In the genomic region with DNA sequence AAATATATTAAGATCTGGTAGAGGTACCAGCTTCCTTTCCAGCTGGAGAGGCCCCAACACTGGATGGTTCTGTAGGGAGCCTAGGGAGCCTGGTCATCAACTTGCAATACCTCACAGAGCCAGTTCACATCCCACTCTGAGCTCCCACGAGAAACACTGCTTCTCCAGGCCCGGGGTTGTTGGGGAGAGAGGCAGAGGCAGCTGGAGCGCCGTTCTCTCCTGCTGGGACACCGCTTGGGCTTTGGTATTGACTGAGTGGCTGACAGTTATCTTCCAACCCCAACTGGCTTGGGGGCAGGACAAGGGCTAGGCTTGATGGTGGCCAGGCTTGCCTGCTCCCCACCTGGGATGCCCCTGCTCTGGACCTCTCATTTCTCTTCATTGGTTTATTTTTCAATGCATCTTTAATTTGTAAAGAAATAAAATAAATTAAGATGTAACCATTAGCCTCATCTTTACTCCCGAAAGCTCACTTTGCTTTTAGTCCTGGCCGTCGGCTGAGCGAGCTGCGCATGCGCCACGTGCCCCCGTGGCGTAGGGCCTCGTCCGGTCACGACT, we compare ENCODE assay signal across 8 cellular contexts. TPM values are rescaled to one million over a fixed set of nuclear protein-coding genes. Genes with fewer than 3 reads are reported as not detected.
DNase-seq lines count a peak whose midpoint lies in the region; ATAC-seq and TF ChIP-seq lines count a peak whose summit lies in the region.

No MANE protein-coding gene starts in this region.

- H3K4me1 Mint-ChIP-seq in natural killer cell = peaks cover 41 to 56% of the 10 kb centered on the region in 2 donors

- ATAC-seq in GM21737 (IDR thresholded peaks at IDR 0.05; ENCODE audit: unreplicated experiment) (peak; percentile 4), natural killer cell (peak in 2 of 3 donors; percentile 45 to 60)

- DNase-seq in GM03348 (ENCODE audit: low spot score) (peak; percentile 97), NCI-H1048 (lab: John Stamatoyannopoulos, UW) (peak; percentile 16), esophagus squamous epithelium (lab: John Stamatoyannopoulos, UW) (no peak), natural killer cell (no peak), substantia nigra (lab: John Stamatoyannopoulos, UW) (peak in 7 of 49 donors; percentile 29 to 92 (median 85)), occipital lobe (lab: John Stamatoyannopoulos, UW) (no peak)
- peak; percentile 60 to 64 for DNase-seq in activated CD8-positive, alpha-beta memory T cell treated with anti-CD3 and anti-CD28 coated beads for 4 hours (ENCODE audit: low read depth in 2 of 2)

- intact Hi-C loops in esophagus squamous epithelium (cut with DNase I) (no loop called here), natural killer cell (cut with micrococcal nuclease) (loop anchor here (1.0 to 5.0 kb wide), 4 partner anchors 12 to 170 kb away; a partner anchor contains a TSS)

- TF ChIP-seq CTCF in esophagus squamous epithelium (IDR thresholded peaks at IDR 0.05) (no peak), natural killer cell (IDR thresholded peaks at IDR 0.05) (no peak)

- H3K27ac ChIP-seq in esophagus squamous epithelium (peak overlapping the region; percentile 96 to 99 (median 97)), substantia nigra (ENCODE audit: low read depth, low read length, poor library complexity, severe bottlenecking) (peak overlapping the region; percentile 93)

- no peaks in the 10 kb centered on the region for H3K27me3 ChIP-seq in esophagus squamous epithelium

- H3K27me3 Mint-ChIP-seq in natural killer cell (ENCODE audit: low read depth in 2 of 2) = no peaks in the 10 kb centered on the region

- H3K4me3 Mint-ChIP-seq in natural killer cell = peak overlapping the region; percentile 97

- WGBS in esophagus squamous epithelium, 2 donors = 19 to 31% methylated on average over 10 to 16 of the region's 17 CpGs

- TF ChIP-seq POLR2A in esophagus squamous epithelium (IDR thresholded peaks at IDR 0.05) = no peak

- H3K9me3 ChIP-seq in esophagus squamous epithelium = no peaks in the 10 kb centered on the region

- H3K4me1 ChIP-seq in esophagus squamous epithelium = peaks cover 26 to 39% (median 27%) of the 10 kb centered on the region in 3 donors

- H3K4me3 ChIP-seq in esophagus squamous epithelium = peak overlapping the region; percentile 72 to 90 (median 88)

- H3K27ac Mint-ChIP-seq in natural killer cell = peak overlapping the region; percentile 84 to 96

- no peaks in the 10 kb centered on the region for H3K9me3 Mint-ChIP-seq in natural killer cell

- H3K36me3 Mint-ChIP-seq in natural killer cell = peaks cover 23% of the 10 kb centered on the region

- H3K36me3 ChIP-seq in esophagus squamous epithelium = peaks cover 25 to 74% (median 31%) of the 10 kb centered on the region in 3 donors

RNA-seq across cellular contexts. Expression of a gene that starts 10.0 kb away (rescaled TPM):
- 10 to 100 TPM; 21.4 to 41.1 (median 32.8) TPM for total RNA-seq in esophagus squamous epithelium
- total RNA-seq in natural killer cell = 1 to 10 TPM; 5.2 to 7.0 (median 5.9) TPM
- total RNA-seq in occipital lobe = 14.5 TPM

RNA-seq across cellular contexts. Expression of a gene that starts 13.6 kb away (rescaled TPM):
- total RNA-seq in esophagus squamous epithelium (100 to 1,000 TPM in 1 of 4 donors, 10 to 100 TPM in 3; 33.3 to 116 (median 83.9) TPM), natural killer cell (100 to 1,000 TPM; 157 to 161 (median 159) TPM), occipital lobe (30.7 TPM)

RNA-seq across cellular contexts. Expression of a gene that starts 27.6 kb away (rescaled TPM):
- total RNA-seq in esophagus squamous epithelium = 10 to 100 TPM; 59.1 to 78.8 (median 64.6) TPM
- total RNA-seq in natural killer cell = 100 to 1,000 TPM; 153 to 161 (median 160) TPM
- total RNA-seq in occipital lobe = 44.0 TPM

RNA-seq across cellular contexts. Expression of a gene that starts 39.6 kb away (rescaled TPM):
- total RNA-seq in esophagus squamous epithelium = 10 to 100 TPM; 20.6 to 30.3 (median 22.3) TPM
- total RNA-seq in natural killer cell = 10 to 100 TPM; 64.7 to 73.8 (median 65.4) TPM
- total RNA-seq in occipital lobe = 8.1 TPM

Comparison
In these comparisons a context has a peak if more than half of its experiments do, and no peak if none do; other contexts are left out.
1. DNase-seq: peak in GM03348 (single experiment), NCI-H1048 (single experiment) and activated CD8-positive, alpha-beta memory T cell treated with anti-CD3 and anti-CD28 coated beads for 4 hours (2 of 2); none in esophagus squamous epithelium (single experiment), natural killer cell (single experiment) and occipital lobe (single experiment).